ENCODE assay signal across 8 cellular contexts in the genomic region with DNA sequence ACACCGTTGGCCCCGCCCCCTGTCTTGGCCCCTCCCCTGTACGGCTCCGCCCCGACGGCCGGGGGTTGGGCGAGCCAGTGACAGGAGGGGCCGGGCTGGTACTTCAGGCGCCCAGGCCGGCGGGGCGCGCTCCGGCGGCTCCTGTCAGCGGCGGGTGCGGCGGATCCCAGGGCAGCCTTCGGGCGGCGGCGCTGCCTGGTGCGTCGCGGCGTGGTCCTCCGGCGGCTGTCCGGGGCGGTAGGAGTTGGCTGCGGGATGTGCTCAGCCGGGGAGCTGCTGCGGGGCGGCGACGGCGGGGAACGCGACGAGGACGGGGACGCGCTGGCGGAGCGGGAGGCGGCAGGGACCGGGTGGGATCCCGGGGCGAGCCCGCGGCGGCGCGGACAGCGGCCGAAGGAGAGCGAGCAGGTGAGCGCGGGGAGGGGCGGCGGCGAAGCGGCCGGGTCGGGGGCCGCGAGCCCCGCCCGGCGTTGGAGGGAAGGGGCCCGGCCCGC. TPM values are rescaled to one million over a fixed set of nuclear protein-coding genes. Genes with fewer than 3 reads are reported as not detected.
A peak's percentile ranks its signal among the peaks of the same experiment; 100 is the strongest.
DNase-seq lines count a peak whose midpoint lies in the region; ATAC-seq and TF ChIP-seq lines count a peak whose summit lies in the region.

Gene FAM241A (plus strand): TSS at position 129 of the 494 bp plus-strand sequence. CDS start 127 bp downstream, at position 256.

- no peak for TF ChIP-seq RAD21 in Ishikawa (IDR thresholded peaks at IDR 0.05; ENCODE audit: low read depth)

- H3K4me3 Mint-ChIP-seq in activated naive CD8-positive, alpha-beta T cell: peak within 1 kb of the TSS; percentile 99

- no peak within 1 kb of the TSS for H2BK12ac ChIP-seq in trophoblast cell (ENCODE audit: low read length)

- no peak within 1 kb of the TSS for H3K27ac ChIP-seq in trophoblast cell (ENCODE audit: low read depth, low read length)
- H3K27ac ChIP-seq in upper lobe of left lung: peak within 1 kb of the TSS; percentile 88 to 91 (median 90)

- TF ChIP-seq POLR2A in upper lobe of left lung (IDR thresholded peaks at IDR 0.05): peak in 3 of 4 donors; percentile 86 to 93 (median 91)

- no peak within 1 kb of the TSS for H4K12ac ChIP-seq in trophoblast cell (ENCODE audit: low read depth, low read length)

- H3K79me2 ChIP-seq in trophoblast cell (ENCODE audit: control insufficient read depth, insufficient read depth, low read length, poor library complexity): no peaks in the 10 kb centered on the region

- intact Hi-C loops in Right ventricle myocardium inferior (cut with DNase I): loop anchor here (1.0 to 5.0 kb wide), 3 partner anchors 42 to 87 kb away; no protein-coding TSS in a partner anchor

- ATAC-seq in GM21619 (IDR thresholded peaks at IDR 0.05; ENCODE audit: unreplicated experiment) (peak; percentile 88), SK-N-SH treated with all-trans-retinoic acid at 6 μM for 48 hours (peak; percentile 97), Right ventricle myocardium inferior (peak; percentile 99), upper lobe of left lung (ENCODE audit: low FRiP score in 2 of 2) (peak; percentile 99)

- H3K4me3 ChIP-seq in trophoblast cell (ENCODE audit: low read depth, low read length): peak within 1 kb of the TSS; percentile 96
- peak within 1 kb of the TSS; percentile 39 to 92 (median 84) for H3K4me3 ChIP-seq in upper lobe of left lung

- H3K27me3 Mint-ChIP-seq in activated naive CD8-positive, alpha-beta T cell: no peaks in the 10 kb centered on the region

- peak within 1 kb of the TSS; percentile 73 for H3K9ac ChIP-seq in trophoblast cell (ENCODE audit: low read length)

- H2AFZ ChIP-seq in trophoblast cell (ENCODE audit: insufficient read depth, low read length, poor library complexity): peak within 1 kb of the TSS; percentile 77

- H3K9me3 Mint-ChIP-seq in activated naive CD8-positive, alpha-beta T cell (ENCODE audit: low read depth): no peaks in the 10 kb centered on the region

- H3K4ac ChIP-seq in trophoblast cell (ENCODE audit: low read depth, low read length): no peak within 1 kb of the TSS

- H3K4me1 Mint-ChIP-seq in activated naive CD8-positive, alpha-beta T cell (ENCODE audit: low read depth): peaks cover 36% of the 10 kb centered on the region

- no peak within 1 kb of the TSS for H4K91ac ChIP-seq in trophoblast cell (ENCODE audit: low read depth, low read length)

- TF ChIP-seq CTCF in upper lobe of left lung (IDR thresholded peaks at IDR 0.05): peak in 1 of 6 experiments; percentile 24

- TF ChIP-seq EP300 in Ishikawa (IDR thresholded peaks at IDR 0.05; ENCODE audit: borderline replicate concordance) (no peak), upper lobe of left lung (IDR thresholded peaks at IDR 0.05) (no peak)

- H3K23ac ChIP-seq in trophoblast cell (ENCODE audit: low read length): no peak within 1 kb of the TSS

- no peak within 1 kb of the TSS for H2AK5ac ChIP-seq in trophoblast cell (ENCODE audit: low read length)

- peak within 1 kb of the TSS; percentile 53 for H4K8ac ChIP-seq in trophoblast cell (ENCODE audit: low read depth, low read length)

- H3K4me2 ChIP-seq in trophoblast cell (ENCODE audit: low read length): peak within 1 kb of the TSS; percentile 88

- no peak within 1 kb of the TSS for H2BK120ac ChIP-seq in trophoblast cell (ENCODE audit: insufficient read depth, low read length, poor library complexity)

- H3K4me1 ChIP-seq in trophoblast cell (ENCODE audit: control insufficient read depth in 1 of 2, insufficient read depth in 2 of 2, low read length in 2 of 2) (no peaks in the 10 kb centered on the region), upper lobe of left lung (peaks cover 15 to 41% (median 25%) of the 10 kb centered on the region in 4 donors)

- H3K18ac ChIP-seq in trophoblast cell (ENCODE audit: low read length): no peak within 1 kb of the TSS

- H3K27ac Mint-ChIP-seq in activated naive CD8-positive, alpha-beta T cell: peak within 1 kb of the TSS; percentile 99

- no CpG with 5 or more reads among the region's 74 CpGs for WGBS in trophoblast cell (ENCODE audit: extremely low coverage, insufficient coverage, insufficient read length)
- WGBS in upper lobe of left lung, 2 donors: 0 to 2% methylated on average over 7 to 22 of the region's 74 CpGs

- H3K36me3 ChIP-seq in trophoblast cell (ENCODE audit: control insufficient read depth in 1 of 2, insufficient read depth in 2 of 2, low read length in 2 of 2): no peaks in the 10 kb centered on the region
- no peaks in the 10 kb centered on the region for H3K36me3 ChIP-seq in upper lobe of left lung

- peaks cover 2% of the 10 kb centered on the region for H3K9me3 ChIP-seq in trophoblast cell (ENCODE audit: insufficient read depth, low read depth, low read length)
- no peaks in the 10 kb centered on the region for H3K9me3 ChIP-seq in upper lobe of left lung

- H3K14ac ChIP-seq in trophoblast cell (ENCODE audit: low read length): no peak within 1 kb of the TSS

- peak; percentile 80 for DNase-seq in EH (ENCODE audit: low read depth)
- DNase-seq in Right ventricle myocardium inferior (ENCODE audit: missing footprints): peak; percentile 94
- peak; percentile 60 to 77 for DNase-seq in trophoblast cell
- DNase-seq in upper lobe of left lung: peak; percentile 93 to 98

- no peaks in the 10 kb centered on the region for H3K79me1 ChIP-seq in trophoblast cell (ENCODE audit: low read length)

- H3K27me3 ChIP-seq in trophoblast cell (ENCODE audit: insufficient read depth, low read length): no peaks in the 10 kb centered on the region
- H3K27me3 ChIP-seq in upper lobe of left lung: no peaks in the 10 kb centered on the region

- H2BK5ac ChIP-seq in trophoblast cell (ENCODE audit: low read depth, low read length, poor library complexity): no peak within 1 kb of the TSS

- H3K36me3 Mint-ChIP-seq in activated naive CD8-positive, alpha-beta T cell: peaks cover 15% of the 10 kb centered on the region

TF ChIP-seq in Ishikawa, 13 proteins besides CTCF, POLR2A, EP300 and RAD21:
- TF ChIP-seq TCF12 (IDR thresholded peaks at IDR 0.05; ENCODE audit: low read depth) (0 out of 2 replicates have a peak, but pooled peaks have one; percentile 18), MAX (IDR thresholded peaks at IDR 0.05) (no peak), FOXM1 (IDR thresholded peaks at IDR 0.05; ENCODE audit: borderline replicate concordance, low read depth) (no peak), EGR1 (IDR thresholded peaks at IDR 0.05) (no peak), CEBPB (IDR thresholded peaks at IDR 0.05) (no peak), NFIC (IDR thresholded peaks at IDR 0.05) (no peak), TAF1 (IDR thresholded peaks at IDR 0.05; ENCODE audit: low read depth) (peak; percentile 27; the same call in 1 of the 2 replicates)
- TF ChIP-seq, protein P1, sequence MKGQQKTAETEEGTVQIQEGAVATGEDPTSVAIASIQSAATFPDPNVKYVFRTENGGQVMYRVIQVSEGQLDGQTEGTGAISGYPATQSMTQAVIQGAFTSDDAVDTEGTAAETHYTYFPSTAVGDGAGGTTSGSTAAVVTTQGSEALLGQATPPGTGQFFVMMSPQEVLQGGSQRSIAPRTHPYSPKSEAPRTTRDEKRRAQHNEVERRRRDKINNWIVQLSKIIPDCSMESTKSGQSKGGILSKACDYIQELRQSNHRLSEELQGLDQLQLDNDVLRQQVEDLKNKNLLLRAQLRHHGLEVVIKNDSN (IDR thresholded peaks at IDR 0.05): no peak

TF ChIP-seq in SK-N-SH treated with all-trans-retinoic acid at 6 μM for 48 hours, 23 proteins besides CTCF, POLR2A, EP300 and RAD21:
- TF ChIP-seq PPARA (CRISPR knock-in tag; IDR thresholded peaks at IDR 0.05; ENCODE audit: borderline replicate concordance) (no peak), ZNF8 (CRISPR knock-in tag; IDR thresholded peaks at IDR 0.05) (no peak), ESRRG (CRISPR knock-in tag; IDR thresholded peaks at IDR 0.05) (no peak), TCF4 (CRISPR knock-in tag; IDR thresholded peaks at IDR 0.05; ENCODE audit: borderline replicate concordance) (no peak), ARNTL (CRISPR knock-in tag; IDR thresholded peaks at IDR 0.05; ENCODE audit: borderline replicate concordance, low read depth) (no peak), ZFP3 (CRISPR knock-in tag; IDR thresholded peaks at IDR 0.05) (no peak), BACH2 (CRISPR knock-in tag; IDR thresholded peaks at IDR 0.05; ENCODE audit: borderline replicate concordance) (no peak), SNAI2 (CRISPR knock-in tag; IDR thresholded peaks at IDR 0.05) (no peak), CSDC2 (CRISPR knock-in tag; IDR thresholded peaks at IDR 0.05) (no peak), RARB (CRISPR knock-in tag; IDR thresholded peaks at IDR 0.05) (no peak), ZC3H10 (CRISPR knock-in tag; IDR thresholded peaks at IDR 0.05) (no peak)

RNA-seq across cellular contexts. Expression of gene FAM241A, which starts in this region (rescaled TPM):
- total RNA-seq in Right ventricle myocardium inferior: 8.8 TPM
- polyA plus RNA-seq in trophoblast cell (2013): 0.79 and 0.90 TPM in 2 replicates
- 1 to 10 TPM; 1.9 to 6.5 (median 4.2) TPM for total RNA-seq in upper lobe of left lung
